Comparison of ENCODE assay signal across 1 cellular context in genomic region chr5:30401479-30402058, GRCh38.
TF ChIP-seq lines count a peak whose summit lies in the region.

No MANE protein-coding gene starts in this region.

TF ChIP-seq in WTC11, 78 proteins besides CTCF, POLR2A, EP300 and RAD21 (continued from another document):
- TF ChIP-seq STAT6 (CRISPR knock-in tag; conservative IDR thresholded peaks at IDR 0.05; ENCODE audit: low read depth) (no peak), MXD4 (CRISPR knock-in tag; IDR thresholded peaks at IDR 0.05; ENCODE audit: borderline replicate concordance) (no peak), ZBTB43 (CRISPR knock-in tag; IDR thresholded peaks at IDR 0.05) (no peak), TCF7 (CRISPR knock-in tag; IDR thresholded peaks at IDR 0.05; ENCODE audit: low read depth) (no peak), ZNF423 (CRISPR knock-in tag; IDR thresholded peaks at IDR 0.05) (no peak)
